1 cellular context compared by ENCODE assay signal in genomic region chr11:75562836-75563484, GRCh38.
TF ChIP-seq lines count a peak whose summit lies in the region.

No MANE protein-coding gene starts in this region.

TF ChIP-seq in SK-N-SH, 30 proteins besides CTCF, POLR2A, EP300 and RAD21 (continued from another document):
- TF ChIP-seq TAF1 (IDR thresholded peaks at IDR 0.05; ENCODE audit: borderline replicate concordance, low read depth, low read length) (peak; percentile 17; the same call in 1 of the 2 replicates), FOSL2 (IDR thresholded peaks at IDR 0.05; ENCODE audit: borderline replicate concordance, low read depth) (no peak), RXRA (IDR thresholded peaks at IDR 0.05; ENCODE audit: borderline replicate concordance, low read depth) (no peak), MEF2A (IDR thresholded peaks at IDR 0.05; ENCODE audit: borderline replicate concordance, low read depth) (no peak), REST (IDR thresholded peaks at IDR 0.05; ENCODE audit: low read depth, low read length) (0 out of 2 replicates have a peak, but pooled peaks have one; percentile 19), MXI1 (IDR thresholded peaks at IDR 0.05; ENCODE audit: low read depth, low read length) (no peak), MAX (IDR thresholded peaks at IDR 0.05; ENCODE audit: low read depth) (peak; percentile 17; the same call in 1 of the 2 replicates), TCF12 (IDR thresholded peaks at IDR 0.05) (no peak), GABPA (IDR thresholded peaks at IDR 0.05; ENCODE audit: low read depth) (peak; percentile 43; the same call in 1 of the 2 replicates), GATA2 (CRISPR knock-in tag; IDR thresholded peaks at IDR 0.05) (no peak), NRF1 (IDR thresholded peaks at IDR 0.05; ENCODE audit: low read depth, low read length) (no peak), YY1 (IDR thresholded peaks at IDR 0.05; ENCODE audit: low read depth) (no peak), POLR2AphosphoS5 (IDR thresholded peaks at IDR 0.05; ENCODE audit: low read depth, low read length) (peak; percentile 24; the same call in 1 of the 2 replicates), JUND (IDR thresholded peaks at IDR 0.05) (no peak), SIN3A (IDR thresholded peaks at IDR 0.05; ENCODE audit: borderline replicate concordance, low read depth, low read length) (no peak), ZBTB33 (IDR thresholded peaks at IDR 0.05; ENCODE audit: borderline replicate concordance, low read depth) (no peak; the same call in 1 of the 2 replicates)
- TF ChIP-seq, protein P1, sequence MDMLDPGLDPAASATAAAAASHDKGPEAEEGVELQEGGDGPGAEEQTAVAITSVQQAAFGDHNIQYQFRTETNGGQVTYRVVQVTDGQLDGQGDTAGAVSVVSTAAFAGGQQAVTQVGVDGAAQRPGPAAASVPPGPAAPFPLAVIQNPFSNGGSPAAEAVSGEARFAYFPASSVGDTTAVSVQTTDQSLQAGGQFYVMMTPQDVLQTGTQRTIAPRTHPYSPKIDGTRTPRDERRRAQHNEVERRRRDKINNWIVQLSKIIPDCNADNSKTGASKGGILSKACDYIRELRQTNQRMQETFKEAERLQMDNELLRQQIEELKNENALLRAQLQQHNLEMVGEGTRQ (IDR thresholded peaks at IDR 0.05; ENCODE audit: borderline replicate concordance, low read depth, low read length), result no peak
TF ChIP-seq in SK-N-SH: peak in this region for 6.
